13 cellular contexts compared by ENCODE assay signal in the genomic region with DNA sequence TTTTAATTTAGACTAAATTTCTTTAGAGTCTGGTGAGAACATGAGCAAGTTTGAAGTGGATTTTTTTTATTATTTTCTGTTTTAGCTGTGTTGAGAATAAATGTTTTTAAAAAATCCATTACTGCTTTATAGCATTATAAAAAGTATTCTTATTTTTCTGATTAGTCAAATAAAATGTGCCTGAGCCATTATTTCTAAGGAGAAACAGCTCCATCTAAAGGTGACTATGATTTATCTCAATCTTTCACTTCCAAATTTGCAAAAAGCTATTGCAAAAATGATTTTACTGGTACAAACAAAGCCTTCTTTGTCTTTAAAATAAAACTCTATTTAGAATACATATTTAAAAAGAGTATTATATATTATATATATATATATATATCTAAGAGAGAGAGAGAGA.
"Had no signal": no experiment of that assay in that cellular context is flagged by ENCODE, and none has a peak within 500 bp of the region (broad histone marks: within the 10 kb centered on the region; RNA-seq: fewer than 3 reads in every experiment).

No MANE protein-coding gene starts in this region.

- H3K4me1 Mint-ChIP-seq: activated CD4-positive, alpha-beta T cell treated with anti-CD3 and anti-CD28 coated beads, Interleukin-2, amount 10 ng/mL, durations not matched to agents 24 days and 14 days; neural crest cell had no signal

- DNase-seq: activated CD4-positive, alpha-beta T cell treated with anti-CD3 and anti-CD28 coated beads, Interleukin-2, amount 10 ng/mL, durations not matched to agents 24 days and 14 days; activated CD8-positive, alpha-beta memory T cell treated with anti-CD3 and anti-CD28 coated beads for 24 hours; activated naive CD4-positive, alpha-beta T cell treated with Interleukin-2 at 50 U/mL for 16 hours; central memory CD4-positive, alpha-beta T cell; effector memory CD8-positive, alpha-beta T cell; erythroblast; kidney glomerular epithelial cell; ovary; retina; stimulated activated CD4-positive, alpha-beta T cell treated with anti-CD3 and anti-CD28 coated beads, Interleukin-4, amount 100 ng/mL, for 4 hours had no signal

- H3K9me3 ChIP-seq: ovary had no signal

- H3K4me3 ChIP-seq: ovary had no signal

- H3K27me3 Mint-ChIP-seq: activated CD4-positive, alpha-beta T cell treated with anti-CD3 and anti-CD28 coated beads, Interleukin-2, amount 10 ng/mL, durations not matched to agents 24 days and 14 days; effector memory CD8-positive, alpha-beta T cell had no signal

- ATAC-seq: effector memory CD8-positive, alpha-beta T cell; WTC11 had no signal

- H3K4me3 Mint-ChIP-seq: activated CD4-positive, alpha-beta T cell treated with anti-CD3 and anti-CD28 coated beads, Interleukin-2, amount 10 ng/mL, durations not matched to agents 24 days and 14 days; effector memory CD8-positive, alpha-beta T cell; neural crest cell; WTC11 had no signal

- H3K27me3 ChIP-seq: ovary had no signal

- H3K36me3 ChIP-seq: ovary had no signal

- H3K27ac ChIP-seq: ovary had no signal

- FAIRE-seq: urothelium cell line had no signal

- H3K27ac Mint-ChIP-seq: activated CD4-positive, alpha-beta T cell treated with anti-CD3 and anti-CD28 coated beads, Interleukin-2, amount 10 ng/mL, durations not matched to agents 24 days and 14 days; effector memory CD8-positive, alpha-beta T cell had no signal

- H3K9me3 Mint-ChIP-seq: activated CD4-positive, alpha-beta T cell treated with anti-CD3 and anti-CD28 coated beads, Interleukin-2, amount 10 ng/mL, durations not matched to agents 24 days and 14 days had no signal
